Comparison of ENCODE assay signal across 13 cellular contexts in the genomic region with DNA sequence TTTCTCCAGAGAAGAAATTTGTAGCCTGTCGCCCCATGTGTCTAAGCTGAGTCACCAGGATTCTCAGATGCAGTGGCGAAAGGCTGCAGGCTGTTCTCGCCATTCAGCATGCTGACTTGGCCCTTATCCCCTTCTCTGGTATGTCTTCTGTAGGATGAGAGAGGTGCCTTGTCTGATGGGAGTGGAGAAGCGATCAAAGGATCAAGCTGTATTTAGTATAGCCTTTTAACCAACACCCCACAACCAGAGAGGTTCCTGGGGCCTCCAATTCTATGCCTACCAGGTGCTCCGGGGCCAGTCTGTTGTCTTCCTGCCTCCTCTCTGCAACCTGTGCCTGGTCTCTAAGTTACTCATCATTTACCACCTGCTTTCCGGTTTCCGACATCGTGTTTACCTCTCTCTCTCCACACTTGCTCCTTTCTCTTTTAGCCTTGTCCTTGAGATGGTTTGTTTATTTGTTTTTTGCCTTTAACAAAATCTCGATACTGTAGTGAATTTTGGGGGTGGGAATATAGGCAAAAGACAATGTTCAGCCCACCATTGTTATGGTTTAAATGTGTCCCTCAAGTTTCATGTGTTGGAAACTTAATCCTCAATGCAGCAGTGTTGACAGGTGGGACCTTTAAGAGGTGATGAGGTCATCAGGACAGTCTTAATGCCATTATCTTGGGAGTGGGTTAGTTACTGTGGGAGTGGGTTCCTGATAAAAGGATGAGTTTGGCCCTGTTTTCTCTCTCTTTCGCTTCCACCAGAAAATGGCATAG. TPM values are rescaled to one million over a fixed set of nuclear protein-coding genes. Genes with fewer than 3 reads are reported as not detected.
DNase-seq lines count a peak whose midpoint lies in the region; ATAC-seq and TF ChIP-seq lines count a peak whose summit lies in the region.
"Had no signal": no experiment of that assay in that cellular context is flagged by ENCODE, and none has a peak within 500 bp of the region (broad histone marks: within the 10 kb centered on the region; RNA-seq: fewer than 3 reads in every experiment).

No MANE protein-coding gene starts in this region.

- peaks cover 76% of the 10 kb centered on the region for H3K4me1 ChIP-seq in lower lobe of right lung

- no peaks in the 10 kb centered on the region for H3K9me3 ChIP-seq in lower lobe of right lung

- no peak overlapping the region for H3K4me3 Mint-ChIP-seq in MCF 10A (ENCODE audit: unreplicated experiment)
- H3K4me3 Mint-ChIP-seq: activated naive CD4-positive, alpha-beta T cell treated with anti-CD3 and anti-CD28 coated beads, Interleukin-2, amount 50 U/mL, for 24 hours had no signal

- H3K4me3 ChIP-seq in lower lobe of right lung, result no peak overlapping the region

- no peaks in the 10 kb centered on the region for H3K9me3 Mint-ChIP-seq in MCF 10A (ENCODE audit: unreplicated experiment)
- H3K9me3 Mint-ChIP-seq: activated naive CD4-positive, alpha-beta T cell treated with anti-CD3 and anti-CD28 coated beads, Interleukin-2, amount 50 U/mL, for 24 hours had no signal

- H3K27me3 ChIP-seq in lower lobe of right lung (ENCODE audit: low read depth), result no peaks in the 10 kb centered on the region

- peaks cover 25% of the 10 kb centered on the region for H3K4me1 Mint-ChIP-seq in MCF 10A (ENCODE audit: insufficient read depth, unreplicated experiment)

- intact Hi-C loops in MCF 10A (cut with micrococcal nuclease) (no loop called here), lower lobe of right lung (cut with DNase I) (no loop called here)

- CTCF ChIA-PET in MCF 10A (lab: Yijun Ruan, JAX), result no interaction called here

- DNase-seq in A172 (ENCODE audit: low spot score) (peak; percentile 47), MCF 10A (ENCODE audit: unreplicated experiment) (peak; percentile 75), lower lobe of right lung (no peak), NCI-H2029 treated with DMSO at 0.1 percent for 48 hours (lab: John Stamatoyannopoulos, UW) (no peak), NCI-H1048 (lab: John Stamatoyannopoulos, UW) (no peak), NCI-H345 treated with DMSO at 0.1 percent for 48 hours (lab: John Stamatoyannopoulos, UW; ENCODE audit: unreplicated experiment) (no peak)
- DNase-seq: activated CD4-positive, alpha-beta T cell treated with anti-CD3 and anti-CD28 coated beads, Interleukin-2, amount 50 U/mL, for 48 hours; left ventricle myocardium superior; NCI-H1694 treated with DMSO at 0.1 percent for 48 hours; small intestine had no signal

- no peaks in the 10 kb centered on the region for H3K36me3 Mint-ChIP-seq in MCF 10A (ENCODE audit: insufficient read depth, unreplicated experiment)

- no peaks in the 10 kb centered on the region for H3K36me3 ChIP-seq in lower lobe of right lung

- no peak overlapping the region for H3K27ac Mint-ChIP-seq in MCF 10A (ENCODE audit: low read depth, unreplicated experiment)
- H3K27ac Mint-ChIP-seq: activated naive CD4-positive, alpha-beta T cell treated with anti-CD3 and anti-CD28 coated beads, Interleukin-2, amount 50 U/mL, for 24 hours had no signal

- no peaks in the 10 kb centered on the region for H3K27me3 Mint-ChIP-seq in MCF 10A (ENCODE audit: insufficient read depth, unreplicated experiment)
- H3K27me3 Mint-ChIP-seq: activated naive CD4-positive, alpha-beta T cell treated with anti-CD3 and anti-CD28 coated beads, Interleukin-2, amount 50 U/mL, for 24 hours had no signal

- POLR2A ChIA-PET in MCF 10A (lab: Yijun Ruan, JAX), result interaction anchor here (1.0 to 1.2 kb wide), 2 partner anchors 10 to 21 kb away, joined by 3 to 4 read pairs; no protein-coding TSS in a partner anchor

- peak overlapping the region; percentile 72 for H3K27ac ChIP-seq in lower lobe of right lung

- ATAC-seq in HG03280 (IDR thresholded peaks at IDR 0.05; ENCODE audit: unreplicated experiment), result peak; percentile 60
- ATAC-seq in lower lobe of right lung, result no peak
- ATAC-seq in HG02642 (IDR thresholded peaks at IDR 0.05; ENCODE audit: poor library complexity, unreplicated experiment), result no peak

- BruUV-seq in MCF 10A (replicated peaks; lab: Mats Ljungman, UMichigan), result no TSS peak

- no peak for TF ChIP-seq CTCF in MCF 10A (IDR thresholded peaks at IDR 0.05; ENCODE audit: unreplicated experiment)
- TF ChIP-seq CTCF in lower lobe of right lung (IDR thresholded peaks at IDR 0.05), result no peak

RNA-seq across cellular contexts. Expression of gene MFSD1, which starts 31.4 kb away (rescaled TPM):
- 92.7 and 109 TPM in 2 replicates for total RNA-seq in A172 (2014; rRNA removed; shearing (Covaris generic))
- 28.9 and 34.7 TPM in 2 replicates for total RNA-seq in MCF 10A (2022)
- total RNA-seq in lower lobe of right lung, result 102 TPM

RNA-seq across cellular contexts. Expression of gene RARRES1, which starts 38.2 kb away (rescaled TPM):
- total RNA-seq in A172 (2014; rRNA removed; shearing (Covaris generic)), result not detected in 2 replicates
- not detected in 2 replicates for total RNA-seq in MCF 10A (2022)
- total RNA-seq in lower lobe of right lung, result 65.8 TPM

Comparison
In these comparisons a context has a peak if more than half of its experiments do, and no peak if none do; other contexts are left out.
1. DNase-seq: peak in A172 (single experiment) and MCF 10A (single experiment); none in lower lobe of right lung (single experiment), NCI-H2029 treated with DMSO at 0.1 percent for 48 hours (single experiment), NCI-H1048 (single experiment) and NCI-H345 treated with DMSO at 0.1 percent for 48 hours (single experiment).
2. RNA of gene RARRES1, which starts 38.2 kb away (total RNA-seq): 65.8 TPM in lower lobe of right lung (single experiment); not detected in MCF 10A and not detected in A172; every median in the first group is over 10 times any median in the second.